In the genomic region with DNA sequence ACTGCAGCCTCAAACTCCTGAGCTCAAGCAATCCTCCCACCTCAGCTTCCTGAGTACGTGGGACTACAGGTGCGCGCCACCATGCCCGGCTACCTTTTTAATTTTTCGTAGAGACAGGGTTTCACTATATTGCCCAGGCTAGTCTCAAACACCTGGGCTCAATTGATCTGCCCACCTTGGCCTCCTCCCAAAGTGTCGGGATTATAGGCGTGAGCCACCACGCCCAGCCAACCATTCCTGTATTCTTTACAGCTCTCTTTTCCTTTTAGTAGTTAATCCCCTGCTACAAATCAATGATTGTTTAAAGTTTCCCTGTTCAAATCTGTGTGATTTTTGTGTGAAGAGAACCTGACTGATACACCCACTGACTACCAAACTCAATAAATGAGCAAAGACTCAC, we compare ENCODE assay signal across 24 cellular contexts.
"Had no signal": no experiment of that assay in that cellular context is flagged by ENCODE, and none has a peak within 500 bp of the region (broad histone marks: within the 10 kb centered on the region; RNA-seq: fewer than 3 reads in every experiment).

No MANE protein-coding gene starts in this region.

- H3K9me3 Mint-ChIP-seq: natural killer cell had no signal

- DNase-seq: cortex of kidney; dorsolateral prefrontal cortex; effector CD8-positive, alpha-beta T cell; gastrocnemius medialis; heart right ventricle; hypothalamus; kidney glomerular epithelial cell; mammary epithelial cell; natural killer cell; occipital lobe; psoas muscle; retina; stimulated activated CD4-positive, alpha-beta T cell treated with anti-CD3 and anti-CD28 coated beads, Interleukin-12 subunit alpha, Interleukin-12 subunit beta, amount 100 ng/mL, for 4 hours; stimulated activated CD4-positive, alpha-beta T cell treated with anti-CD3 and anti-CD28 coated beads, Interleukin-2, amount 100 ng/mL, for 48 hours; stimulated activated naive CD4-positive, alpha-beta T cell treated with Interleukin-2 at 50 U/mL for 16 hours; thyroid gland; uterus had no signal

- H3K4me3 ChIP-seq: dorsolateral prefrontal cortex, esophagus muscularis mucosa, gastrocnemius medialis, heart right ventricle, psoas muscle, skin epidermis, suprapubic skin, thyroid gland, upper lobe of left lung, uterus had no signal

- H3K27ac ChIP-seq: dorsolateral prefrontal cortex, heart right ventricle, skin epidermis, suprapubic skin, upper lobe of left lung, uterus had no signal

- H3K36me3 ChIP-seq: heart right ventricle, suprapubic skin, thyroid gland, upper lobe of left lung, uterus had no signal

- H3K27ac Mint-ChIP-seq: natural killer cell had no signal

- H3K36me3 Mint-ChIP-seq: natural killer cell had no signal

- H3K9me3 ChIP-seq: esophagus muscularis mucosa, gastrocnemius medialis, heart right ventricle, psoas muscle, suprapubic skin, thyroid gland, upper lobe of left lung, uterus had no signal

- H3K4me1 ChIP-seq: upper lobe of left lung, uterus had no signal

- ATAC-seq: gastrocnemius medialis, left lobe of liver, natural killer cell, sciatic nerve had no signal

- H3K27me3 ChIP-seq: esophagus muscularis mucosa, gastrocnemius medialis, heart right ventricle, suprapubic skin, thyroid gland, upper lobe of left lung, uterus had no signal

- H3K4me3 Mint-ChIP-seq: natural killer cell, neural crest cell had no signal
